12 cellular contexts compared by ENCODE assay signal in the genomic region with DNA sequence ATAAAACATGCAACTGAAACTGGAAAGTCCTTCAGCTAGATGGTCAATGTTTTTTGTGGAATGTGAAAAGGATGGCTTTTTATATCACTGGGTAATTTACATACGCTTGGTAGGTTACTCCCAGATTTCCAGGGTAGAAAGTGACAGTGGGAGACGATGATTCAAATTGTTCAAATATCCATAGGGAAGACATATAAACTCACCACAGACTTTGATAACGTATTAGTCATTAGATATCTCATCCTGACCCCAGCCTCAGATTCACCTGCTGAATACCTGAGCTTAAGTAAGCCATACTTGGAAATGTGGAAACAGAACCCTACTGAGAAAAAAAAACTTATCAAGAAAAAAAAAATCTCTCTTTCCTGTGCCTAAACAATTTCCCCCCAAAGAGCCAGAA.
DNase-seq lines count a peak whose midpoint lies in the region; ATAC-seq, FAIRE-seq and TF ChIP-seq lines count a peak whose summit lies in the region.
"Had no signal": no experiment of that assay in that cellular context is flagged by ENCODE, and none has a peak within 500 bp of the region (broad histone marks: within the 10 kb centered on the region; RNA-seq: fewer than 3 reads in every experiment).

No MANE protein-coding gene starts in this region.

- H3K27ac ChIP-seq in foreskin keratinocyte (peak overlapping the region; percentile 38), dorsolateral prefrontal cortex (peak overlapping the region in 6 of 59 donors; percentile 2 to 42 (median 25))
- H3K27ac ChIP-seq: C4-2B had no signal

- H3K4me3 Mint-ChIP-seq in activated naive CD8-positive, alpha-beta T cell: no peak overlapping the region
- no peak overlapping the region for H3K4me3 Mint-ChIP-seq in activated naive CD8-positive, alpha-beta T cell treated with anti-CD3 and anti-CD28 coated beads for 36 hours
- no peak overlapping the region for H3K4me3 Mint-ChIP-seq in type B pancreatic cell
- H3K4me3 Mint-ChIP-seq: IgD-negative memory B cell had no signal

- H3K36me3 Mint-ChIP-seq in activated naive CD8-positive, alpha-beta T cell: no peaks in the 10 kb centered on the region
- H3K36me3 Mint-ChIP-seq in activated naive CD8-positive, alpha-beta T cell treated with anti-CD3 and anti-CD28 coated beads for 36 hours: no peaks in the 10 kb centered on the region
- no peaks in the 10 kb centered on the region for H3K36me3 Mint-ChIP-seq in type B pancreatic cell
- H3K36me3 Mint-ChIP-seq: IgD-negative memory B cell had no signal

- H3K4me1 Mint-ChIP-seq in activated naive CD8-positive, alpha-beta T cell (ENCODE audit: low read depth): peaks cover 16% of the 10 kb centered on the region
- peaks cover 10% of the 10 kb centered on the region for H3K4me1 Mint-ChIP-seq in activated naive CD8-positive, alpha-beta T cell treated with anti-CD3 and anti-CD28 coated beads for 36 hours
- no peaks in the 10 kb centered on the region for H3K4me1 Mint-ChIP-seq in type B pancreatic cell (ENCODE audit: unreplicated experiment)

- intact Hi-C loops in dorsolateral prefrontal cortex (cut with DNase I): loop anchor here in 1 of 2 donors (10.0 kb wide), 1 partner anchor 861 kb away; no protein-coding TSS in a partner anchor

- FAIRE-seq in RCC 7860 (lab: Jason Lieb, UNC): peak; percentile 57

- H3K27me3 Mint-ChIP-seq in activated naive CD8-positive, alpha-beta T cell: no peaks in the 10 kb centered on the region
- H3K27me3 Mint-ChIP-seq in activated naive CD8-positive, alpha-beta T cell treated with anti-CD3 and anti-CD28 coated beads for 36 hours: peaks cover 4% of the 10 kb centered on the region
- no peaks in the 10 kb centered on the region for H3K27me3 Mint-ChIP-seq in type B pancreatic cell
- H3K27me3 Mint-ChIP-seq: IgD-negative memory B cell had no signal

- DNase-seq in activated naive CD8-positive, alpha-beta T cell treated with anti-CD3 and anti-CD28 coated beads for 36 hours: no peak
- DNase-seq in RCC 7860 (ENCODE audit: low spot score): peak; percentile 39
- no peak for DNase-seq in foreskin keratinocyte
- DNase-seq in type B pancreatic cell (ENCODE audit: extremely low spot score, unreplicated experiment): no peak
- DNase-seq in KBM-7: no peak
- DNase-seq in dorsolateral prefrontal cortex: no peak
- no peak for DNase-seq in ureter (ENCODE audit: low spot score)
- DNase-seq: 8988T, NCI-H1048 had no signal

- H3K9me3 Mint-ChIP-seq in activated naive CD8-positive, alpha-beta T cell (ENCODE audit: low read depth): no peaks in the 10 kb centered on the region
- H3K9me3 Mint-ChIP-seq in activated naive CD8-positive, alpha-beta T cell treated with anti-CD3 and anti-CD28 coated beads for 36 hours: no peaks in the 10 kb centered on the region
- no peaks in the 10 kb centered on the region for H3K9me3 Mint-ChIP-seq in type B pancreatic cell
- H3K9me3 Mint-ChIP-seq: IgD-negative memory B cell had no signal

- in situ Hi-C loops in KBM-7 (cut with MboI; ENCODE audit: low pct_unique_long_range_greater_than_20kb, low sequenced_read_pairs): no loop called here

- H3K4me3 ChIP-seq in dorsolateral prefrontal cortex: no peak overlapping the region

- peaks cover 10% of the 10 kb centered on the region for H3K4me1 ChIP-seq in foreskin keratinocyte

- ATAC-seq in foreskin keratinocyte: no peak

- H3K27ac Mint-ChIP-seq in activated naive CD8-positive, alpha-beta T cell: peak overlapping the region; percentile 68
- H3K27ac Mint-ChIP-seq in activated naive CD8-positive, alpha-beta T cell treated with anti-CD3 and anti-CD28 coated beads for 36 hours: no peak overlapping the region
- H3K27ac Mint-ChIP-seq in type B pancreatic cell: peak overlapping the region; percentile 42
- H3K27ac Mint-ChIP-seq: IgD-negative memory B cell had no signal

- TF ChIP-seq CTCF in foreskin keratinocyte (conservative IDR thresholded peaks at IDR 0.05) (no peak), type B pancreatic cell (conservative IDR thresholded peaks at IDR 0.05) (no peak), dorsolateral prefrontal cortex (IDR thresholded peaks at IDR 0.05 in 54 of 56, conservative IDR thresholded peaks at IDR 0.05 in 2 of 56; ENCODE audit: low read depth in 1 of 56, partially characterized antibody in 56 of 56) (no peak)

- H3K27me3 ChIP-seq in foreskin keratinocyte: no peaks in the 10 kb centered on the region
- H3K27me3 ChIP-seq in dorsolateral prefrontal cortex: peaks cover 0 to 56% (median 7%) of the 10 kb centered on the region in 45 donors
